In genomic region chr5:123802298-123802951, GRCh38 we compare ENCODE assay signal across 21 cellular contexts.
"Had no signal": no experiment of that assay in that cellular context is flagged by ENCODE, and none has a peak within 500 bp of the region (broad histone marks: within the 10 kb centered on the region; RNA-seq: fewer than 3 reads in every experiment).

No MANE protein-coding gene starts in this region.

- FAIRE-seq: kidney had no signal

- H3K4me3 Mint-ChIP-seq: activated CD4-positive, alpha-beta memory T cell treated with anti-CD3 and anti-CD28 coated beads, Interleukin-2, amount 10 ng/mL, durations not matched to agents 7 days and 5 days; activated CD4-positive, alpha-beta T cell treated with anti-CD3 and anti-CD28 coated beads for 36 hours; activated naive CD4-positive, alpha-beta T cell treated with anti-CD3 and anti-CD28 coated beads, Interleukin-2, amount 50 U/mL, for 24 hours; activated T-cell treated with anti-CD3 and anti-CD28 coated beads, Interleukin-2, amount 50 U/mL, for 24 hours; natural killer cell treated with Interleukin-12 subunit alpha and Interleukin-12 subunit beta and Interleukin-15 and Interleukin-18, amount 100 ng/mL, for 72 hours; stimulated activated naive CD8-positive, alpha-beta T cell treated with anti-CD3 and anti-CD28 coated beads, Interleukin-15, amount 100 ng/mL, for 72 hours had no signal

- DNase-seq: activated CD4-positive, alpha-beta memory T cell treated with anti-CD3 and anti-CD28 coated beads, Interleukin-2, amount 10 ng/mL, durations not matched to agents 7 days and 5 days; activated CD4-positive, alpha-beta T cell treated with anti-CD3 and anti-CD28 coated beads for 36 hours; activated T-cell treated with anti-CD3 and anti-CD28 coated beads, Interleukin-2, amount 50 U/mL, for 24 hours; adrenal gland; central memory CD4-positive, alpha-beta T cell; kidney; left lung; right lobe of liver; stimulated activated CD4-positive, alpha-beta T cell treated with anti-CD3 and anti-CD28 coated beads, Interleukin-4, amount 100 ng/mL, for 4 hours; stimulated activated CD8-positive, alpha-beta memory T cell treated with anti-CD3 and anti-CD28 coated beads, Interleukin-4, amount 100 ng/mL, for 48 hours; stimulated activated naive CD8-positive, alpha-beta T cell treated with anti-CD3 and anti-CD28 coated beads, Interleukin-15, amount 100 ng/mL, for 72 hours; T-helper 1 cell; T1000; upper lobe of left lung had no signal

- H3K9me3 ChIP-seq: adrenal gland, esophagus muscularis mucosa, left lung, prostate gland, right lobe of liver, upper lobe of left lung had no signal

- H3K27me3 Mint-ChIP-seq: activated CD4-positive, alpha-beta memory T cell treated with anti-CD3 and anti-CD28 coated beads, Interleukin-2, amount 10 ng/mL, durations not matched to agents 7 days and 5 days; activated CD4-positive, alpha-beta T cell treated with anti-CD3 and anti-CD28 coated beads for 36 hours; activated naive CD4-positive, alpha-beta T cell treated with anti-CD3 and anti-CD28 coated beads, Interleukin-2, amount 50 U/mL, for 24 hours; activated T-cell treated with anti-CD3 and anti-CD28 coated beads, Interleukin-2, amount 50 U/mL, for 24 hours; natural killer cell treated with Interleukin-12 subunit alpha and Interleukin-12 subunit beta and Interleukin-15 and Interleukin-18, amount 100 ng/mL, for 72 hours; stimulated activated naive CD8-positive, alpha-beta T cell treated with anti-CD3 and anti-CD28 coated beads, Interleukin-15, amount 100 ng/mL, for 72 hours had no signal

- ATAC-seq: activated CD4-positive, alpha-beta T cell treated with anti-CD3 and anti-CD28 coated beads for 36 hours; left lung; natural killer cell treated with Interleukin-12 subunit alpha and Interleukin-12 subunit beta and Interleukin-15 and Interleukin-18, amount 100 ng/mL, for 72 hours; right lobe of liver had no signal

- H3K27me3 ChIP-seq: adrenal gland, esophagus muscularis mucosa, left lung, right lobe of liver, upper lobe of left lung had no signal

- H3K36me3 ChIP-seq: adrenal gland, esophagus muscularis mucosa, left lung, prostate gland, right lobe of liver, upper lobe of left lung had no signal

- H3K4me1 Mint-ChIP-seq: activated CD4-positive, alpha-beta memory T cell treated with anti-CD3 and anti-CD28 coated beads, Interleukin-2, amount 10 ng/mL, durations not matched to agents 7 days and 5 days; activated CD4-positive, alpha-beta T cell treated with anti-CD3 and anti-CD28 coated beads for 36 hours; activated naive CD4-positive, alpha-beta T cell treated with anti-CD3 and anti-CD28 coated beads, Interleukin-2, amount 50 U/mL, for 24 hours; stimulated activated naive CD8-positive, alpha-beta T cell treated with anti-CD3 and anti-CD28 coated beads, Interleukin-15, amount 100 ng/mL, for 72 hours had no signal

- H3K9me3 Mint-ChIP-seq: activated CD4-positive, alpha-beta memory T cell treated with anti-CD3 and anti-CD28 coated beads, Interleukin-2, amount 10 ng/mL, durations not matched to agents 7 days and 5 days; activated naive CD4-positive, alpha-beta T cell treated with anti-CD3 and anti-CD28 coated beads, Interleukin-2, amount 50 U/mL, for 24 hours; stimulated activated naive CD8-positive, alpha-beta T cell treated with anti-CD3 and anti-CD28 coated beads, Interleukin-15, amount 100 ng/mL, for 72 hours had no signal

- H3K27ac Mint-ChIP-seq: activated CD4-positive, alpha-beta memory T cell treated with anti-CD3 and anti-CD28 coated beads, Interleukin-2, amount 10 ng/mL, durations not matched to agents 7 days and 5 days; activated CD4-positive, alpha-beta T cell treated with anti-CD3 and anti-CD28 coated beads for 36 hours; activated naive CD4-positive, alpha-beta T cell treated with anti-CD3 and anti-CD28 coated beads, Interleukin-2, amount 50 U/mL, for 24 hours; activated T-cell treated with anti-CD3 and anti-CD28 coated beads, Interleukin-2, amount 50 U/mL, for 24 hours; natural killer cell treated with Interleukin-12 subunit alpha and Interleukin-12 subunit beta and Interleukin-15 and Interleukin-18, amount 100 ng/mL, for 72 hours; stimulated activated naive CD8-positive, alpha-beta T cell treated with anti-CD3 and anti-CD28 coated beads, Interleukin-15, amount 100 ng/mL, for 72 hours had no signal

- H3K4me3 ChIP-seq: adrenal gland, coronary artery, esophagus muscularis mucosa, left lung, prostate gland, right lobe of liver, smooth muscle cell, upper lobe of left lung had no signal

- H3K36me3 Mint-ChIP-seq: activated naive CD4-positive, alpha-beta T cell treated with anti-CD3 and anti-CD28 coated beads, Interleukin-2, amount 50 U/mL, for 24 hours; natural killer cell treated with Interleukin-12 subunit alpha and Interleukin-12 subunit beta and Interleukin-15 and Interleukin-18, amount 100 ng/mL, for 72 hours had no signal

- H3K27ac ChIP-seq: adrenal gland, coronary artery, esophagus muscularis mucosa, left lung, prostate gland, right lobe of liver, upper lobe of left lung, VCaP had no signal

- H3K4me1 ChIP-seq: adrenal gland, left lung, prostate gland, right lobe of liver, upper lobe of left lung had no signal
